ENCODE assay signal across 4 cellular contexts in genomic region chr1:248277876-248278275, GRCh38. TPM values are rescaled to one million over a fixed set of nuclear protein-coding genes. Genes with fewer than 3 reads are reported as not detected.
"Had no signal": no experiment of that assay in that cellular context is flagged by ENCODE, and none has a peak within 500 bp of the region (broad histone marks: within the 10 kb centered on the region; RNA-seq: fewer than 3 reads in every experiment).

Gene OR2T33 (minus strand): TSS chr1:248277976. CDS start chr1:248273814, 4,162 bp downstream.

- DNase-seq: GDM1, GF-D8 had no signal

- ATAC-seq: GM12878 had no signal

- H3K4me3 ChIP-seq: GM12878 had no signal

RNA-seq across cellular contexts. Expression of gene OR2T33, which starts in this region (rescaled TPM):
- total RNA-seq: G401, GM12878 had no signal
- polyA plus RNA-seq: GM12878 had no signal
